12 cellular contexts compared by ENCODE assay signal in the genomic region with DNA sequence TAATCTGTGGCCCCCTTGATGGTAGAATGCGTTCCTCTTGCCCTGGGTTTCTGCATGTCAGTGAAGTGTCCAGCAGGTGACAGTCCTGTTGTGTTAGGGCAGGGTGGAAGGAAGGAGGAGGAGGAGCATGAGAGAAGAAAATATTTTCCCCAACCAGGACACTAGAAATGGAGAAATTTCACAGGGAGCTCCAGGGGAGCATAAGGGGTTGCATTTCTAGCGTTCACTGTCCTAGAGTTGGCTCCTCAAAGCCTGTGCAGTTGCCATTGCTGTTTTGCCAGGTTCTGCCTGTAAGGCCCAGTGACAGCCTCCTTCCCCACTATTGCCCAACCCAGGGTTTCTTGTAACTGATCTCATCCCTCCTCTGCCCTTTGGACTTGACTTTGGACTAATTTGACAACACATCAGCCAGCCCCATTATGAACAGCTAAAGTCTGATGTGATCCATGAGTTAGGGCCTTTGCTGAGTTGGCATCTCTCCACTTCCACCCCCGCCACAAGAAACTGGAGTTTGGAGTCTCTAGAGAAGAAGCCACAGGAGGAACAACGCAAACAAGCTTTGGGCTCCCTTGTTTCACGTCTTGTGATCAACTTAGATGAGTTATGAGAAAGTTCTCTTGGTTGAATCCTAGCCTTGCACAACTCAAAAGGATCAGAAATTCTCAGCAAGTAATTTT. TPM values are rescaled to one million over a fixed set of nuclear protein-coding genes. Genes with fewer than 3 reads are reported as not detected.
DNase-seq lines count a peak whose midpoint lies in the region; ATAC-seq and TF ChIP-seq lines count a peak whose summit lies in the region.
"Had no signal": no experiment of that assay in that cellular context is flagged by ENCODE, and none has a peak within 500 bp of the region (broad histone marks: within the 10 kb centered on the region; RNA-seq: fewer than 3 reads in every experiment).

No MANE protein-coding gene starts in this region.

- no peak overlapping the region for H3K4me3 ChIP-seq in Panc1 (ENCODE audit: low read depth in 2 of 2, low read length in 2 of 2)
- no peak overlapping the region for H3K4me3 ChIP-seq in fibroblast of mammary gland (ENCODE audit: control insufficient read depth, low read depth, low read length)
- H3K4me3 ChIP-seq in mesenchymal stem cell (ENCODE audit: insufficient read depth in 1 of 2, low read depth in 1 of 2, low read length in 2 of 2) = peak overlapping the region in 1 of 2 experiments; percentile 35
- H3K4me3 ChIP-seq: cardiac muscle cell had no signal

- no peaks in the 10 kb centered on the region for H3K79me1 ChIP-seq in mesenchymal stem cell (replicated peaks; ENCODE audit: low read length, poor library complexity, severe bottlenecking)

- no peak overlapping the region for H3K23ac ChIP-seq in mesenchymal stem cell (ENCODE audit: low read length in 2 of 2)

- H3K9me3 Mint-ChIP-seq in type B pancreatic cell = peaks cover 7% of the 10 kb centered on the region
- no peaks in the 10 kb centered on the region for H3K9me3 Mint-ChIP-seq in activated naive CD4-positive, alpha-beta T cell treated with anti-CD3 and anti-CD28 coated beads, Interleukin-2, amount 50 U/mL, for 72 hours
- H3K9me3 Mint-ChIP-seq: activated T-cell treated with anti-CD3 and anti-CD28 coated beads, Interleukin-2, amount 50 U/mL, for 4 hours had no signal

- ATAC-seq in Panc1 (no peak), HG02870 (IDR thresholded peaks at IDR 0.05; ENCODE audit: unreplicated experiment) (no peak)
- ATAC-seq in activated naive CD4-positive, alpha-beta T cell treated with anti-CD3 and anti-CD28 coated beads, Interleukin-2, amount 50 U/mL, for 72 hours = no peak
- ATAC-seq: activated T-cell treated with anti-CD3 and anti-CD28 coated beads, Interleukin-2, amount 50 U/mL, for 4 hours had no signal

- TF ChIP-seq CTCF in Panc1 (IDR thresholded peaks at IDR 0.05) (peak; percentile 26; the same call in 1 of the 2 replicates), fibroblast of mammary gland (conservative IDR thresholded peaks at IDR 0.05; ENCODE audit: control insufficient read depth, insufficient read depth, low read depth, low read length) (no peak), type B pancreatic cell (conservative IDR thresholded peaks at IDR 0.05) (peak; percentile 15)

- H2BK15ac ChIP-seq in mesenchymal stem cell (ENCODE audit: low read depth, poor library complexity, severe bottlenecking) = no peak overlapping the region

- H3K4me2 ChIP-seq in mesenchymal stem cell (ENCODE audit: low read length, poor library complexity, severe bottlenecking) = no peak overlapping the region

- H2BK12ac ChIP-seq in mesenchymal stem cell (ENCODE audit: low read length in 2 of 2) = no peak overlapping the region

- H4K8ac ChIP-seq in mesenchymal stem cell (ENCODE audit: low read length) = no peak overlapping the region

- H3K9ac ChIP-seq in mesenchymal stem cell (ENCODE audit: low read length) = peak overlapping the region; percentile 63

- no peaks in the 10 kb centered on the region for H3K27me3 Mint-ChIP-seq in type B pancreatic cell

- POLR2A ChIA-PET in Panc1 (lab: Charles Lee) = interaction anchor here (0.6 kb wide), 1 partner anchor 106 kb away, joined by 4 read pairs; no protein-coding TSS in a partner anchor

- H3K36me3 Mint-ChIP-seq in type B pancreatic cell = no peaks in the 10 kb centered on the region
- H3K36me3 Mint-ChIP-seq in activated naive CD4-positive, alpha-beta T cell treated with anti-CD3 and anti-CD28 coated beads, Interleukin-2, amount 50 U/mL, for 72 hours = no peaks in the 10 kb centered on the region

- H3K27ac ChIP-seq in Panc1 (ENCODE audit: low read length) = 0 out of 2 replicates have a peak overlapping the region, but pooled peaks have one; percentile 4
- no peak overlapping the region for H3K27ac ChIP-seq in mesenchymal stem cell (ENCODE audit: low read length, poor library complexity, severe bottlenecking)
- H3K27ac ChIP-seq: cardiac muscle cell had no signal

- no peak overlapping the region for H3K18ac ChIP-seq in mesenchymal stem cell (ENCODE audit: low read depth in 1 of 2, low read length in 2 of 2)

- H4K91ac ChIP-seq in mesenchymal stem cell (ENCODE audit: low read length) = no peak overlapping the region

- peak overlapping the region; percentile 36 for H3K27ac Mint-ChIP-seq in type B pancreatic cell
- no peak overlapping the region for H3K27ac Mint-ChIP-seq in activated naive CD4-positive, alpha-beta T cell treated with anti-CD3 and anti-CD28 coated beads, Interleukin-2, amount 50 U/mL, for 72 hours
- H3K27ac Mint-ChIP-seq: nephron progenitor cell had no signal

- H3K4ac ChIP-seq in mesenchymal stem cell (ENCODE audit: low read depth in 1 of 2, low read length in 2 of 2) = no peak overlapping the region

- H3K27me3 ChIP-seq in Panc1 (ENCODE audit: control insufficient read depth, insufficient read depth, low read length) (no peaks in the 10 kb centered on the region), mesenchymal stem cell (ENCODE audit: control insufficient read depth in 1 of 2, insufficient read depth in 1 of 2, low read length in 2 of 2) (no peaks in the 10 kb centered on the region)
- H3K27me3 ChIP-seq: cardiac muscle cell had no signal

- no peak overlapping the region for H2BK120ac ChIP-seq in mesenchymal stem cell (ENCODE audit: low read depth, low read length)

- no TSS peak for BruUV-seq in Panc1 (replicated peaks; lab: Mats Ljungman, UMichigan)

- no peaks in the 10 kb centered on the region for H3K36me3 ChIP-seq in Panc1 (ENCODE audit: control insufficient read depth, insufficient read depth, low read length)
- no peaks in the 10 kb centered on the region for H3K36me3 ChIP-seq in mesenchymal stem cell (ENCODE audit: control insufficient read depth in 1 of 2, insufficient read depth in 2 of 2, low read depth in 1 of 2, low read length in 2 of 2)
- H3K36me3 ChIP-seq: cardiac muscle cell had no signal

- peak overlapping the region; percentile 51 for H2AFZ ChIP-seq in mesenchymal stem cell (ENCODE audit: low read depth, low read length)

- H3K9me3 ChIP-seq in Panc1 (ENCODE audit: control insufficient read depth, insufficient read depth, low read depth, low read length) (no peaks in the 10 kb centered on the region), mesenchymal stem cell (ENCODE audit: control insufficient read depth, low read length) (no peaks in the 10 kb centered on the region)

- in situ Hi-C loops in Panc1 (cut with HindIII; ENCODE audit: low pct_unique_long_range_greater_than_20kb, low sequenced_read_pairs) = no loop called here

- H3K4me1 ChIP-seq in Panc1 (ENCODE audit: control insufficient read depth, insufficient read depth, low read length) = no peaks in the 10 kb centered on the region
- H3K4me1 ChIP-seq in mesenchymal stem cell (ENCODE audit: control insufficient read depth, insufficient read depth, low read depth, low read length) = peaks cover 7% of the 10 kb centered on the region

- H3K14ac ChIP-seq in mesenchymal stem cell (ENCODE audit: low read length in 2 of 2) = no peak overlapping the region

- H2BK5ac ChIP-seq in mesenchymal stem cell (ENCODE audit: low read depth, low read length, poor library complexity, severe bottlenecking) = no peak overlapping the region

- intact Hi-C loops in Panc1 (cut with micrococcal nuclease; ENCODE audit: unreplicated experiment) = no loop called here

- no peak for DNase-seq in Panc1 (ENCODE audit: low read depth, low spot score)
- DNase-seq in fibroblast of mammary gland (ENCODE audit: low read depth) = peak; percentile 89
- DNase-seq in mesenchymal stem cell = no peak
- DNase-seq in type B pancreatic cell (ENCODE audit: extremely low spot score, unreplicated experiment) = no peak
- DNase-seq in activated naive CD4-positive, alpha-beta T cell treated with anti-CD3 and anti-CD28 coated beads, Interleukin-2, amount 50 U/mL, for 72 hours (ENCODE audit: low spot score in 2 of 2) = no peak
- DNase-seq in activated naive CD4-positive, alpha-beta T cell treated with Interleukin-2 at 50 U/mL for 16 hours = no peak
- DNase-seq: activated T-cell treated with anti-CD3 and anti-CD28 coated beads, Interleukin-2, amount 50 U/mL, for 4 hours; DND-41; nephron progenitor cell; stimulated activated CD4-positive, alpha-beta T cell treated with anti-CD3 and anti-CD28 coated beads, Interleukin-4, amount 100 ng/mL, for 1 hour had no signal

- WGBS in mesenchymal stem cell = 95% methylated on average over 5 of the region's 5 CpGs

- CTCF ChIA-PET in Panc1 (lab: Charles Lee) = interaction anchor here (0.6 kb wide), 1 partner anchor 28 kb away, joined by 5 read pairs; no protein-coding TSS in a partner anchor

- no peak overlapping the region for H3K4me3 Mint-ChIP-seq in type B pancreatic cell
- H3K4me3 Mint-ChIP-seq: activated T-cell treated with anti-CD3 and anti-CD28 coated beads, Interleukin-2, amount 50 U/mL, for 4 hours; nephron progenitor cell had no signal

- peaks cover 9% of the 10 kb centered on the region for H3K4me1 Mint-ChIP-seq in type B pancreatic cell (ENCODE audit: unreplicated experiment)

- H2AK5ac ChIP-seq in mesenchymal stem cell (ENCODE audit: low read length, severe bottlenecking) = no peak overlapping the region

RNA-seq across cellular contexts. Expression of gene FAM50B, which starts 14.0 kb away (rescaled TPM):
- not detected for total RNA-seq in Panc1 (2021; ENCODE audit: unreplicated experiment)
- polyA plus RNA-seq in Panc1 (2012; ENCODE audit: insufficient read length) = not detected
- polyA plus RNA-seq in mesenchymal stem cell (2013, experiment 1 of 2) = 2.1 TPM
- 2.1 TPM for polyA plus RNA-seq in mesenchymal stem cell (2013, experiment 2 of 2)
- total RNA-seq in type B pancreatic cell (ENCODE audit: low replicate concordance) = 1.8 and 7.3 TPM in 2 replicates
- 1 to 10 TPM; 5.7 to 7.5 TPM for total RNA-seq in activated naive CD4-positive, alpha-beta T cell treated with anti-CD3 and anti-CD28 coated beads, Interleukin-2, amount 50 U/mL, for 72 hours
